Comparison of ENCODE assay signal across 19 cellular contexts in genomic region chr9:110950041-110950645, GRCh38.
DNase-seq lines count a peak whose midpoint lies in the region; FAIRE-seq and TF ChIP-seq lines count a peak whose summit lies in the region.
"Had no signal": no experiment of that assay in that cellular context is flagged by ENCODE, and none has a peak within 500 bp of the region (broad histone marks: within the 10 kb centered on the region; RNA-seq: fewer than 3 reads in every experiment).

No MANE protein-coding gene starts in this region.

- H2AFZ ChIP-seq in astrocyte (ENCODE audit: low read depth, low read length): no peak overlapping the region
- no peak overlapping the region for H2AFZ ChIP-seq in osteoblast (ENCODE audit: low read length)

- H3K36me3 ChIP-seq in MG63 (peaks cover 89% of the 10 kb centered on the region), astrocyte (ENCODE audit: insufficient read depth, low read length) (no peaks in the 10 kb centered on the region), osteoblast (ENCODE audit: insufficient read depth, low read length) (no peaks in the 10 kb centered on the region)

- peaks cover 4% of the 10 kb centered on the region for H3K9me3 ChIP-seq in MG63
- H3K9me3 ChIP-seq in astrocyte (ENCODE audit: insufficient read depth, low read depth, low read length): no peaks in the 10 kb centered on the region
- H3K9me3 ChIP-seq in osteoblast (ENCODE audit: low read depth, low read length): no peaks in the 10 kb centered on the region

- no peaks in the 10 kb centered on the region for H3K27me3 Mint-ChIP-seq in astrocyte (ENCODE audit: low read depth, unreplicated experiment)
- H3K27me3 Mint-ChIP-seq: CD4-positive, CD25-positive, alpha-beta regulatory T cell had no signal

- no peak overlapping the region for H3K27ac Mint-ChIP-seq in astrocyte (ENCODE audit: unreplicated experiment)
- H3K27ac Mint-ChIP-seq: B cell; CD4-positive, CD25-positive, alpha-beta regulatory T cell had no signal

- peaks cover 10% of the 10 kb centered on the region for H3K9me3 Mint-ChIP-seq in astrocyte (ENCODE audit: unreplicated experiment)

- H4K20me1 ChIP-seq in astrocyte (ENCODE audit: insufficient read depth, low read length) (no peaks in the 10 kb centered on the region), osteoblast (ENCODE audit: insufficient read depth, low read length) (no peaks in the 10 kb centered on the region)

- H3K36me3 Mint-ChIP-seq in astrocyte (ENCODE audit: low read depth, unreplicated experiment): no peaks in the 10 kb centered on the region
- H3K36me3 Mint-ChIP-seq: CD4-positive, CD25-positive, alpha-beta regulatory T cell had no signal

- no peak overlapping the region for H3K4me3 Mint-ChIP-seq in astrocyte (ENCODE audit: unreplicated experiment)
- H3K4me3 Mint-ChIP-seq: B cell; CD4-positive, CD25-positive, alpha-beta regulatory T cell had no signal

- no peaks in the 10 kb centered on the region for H3K27me3 ChIP-seq in MG63
- no peaks in the 10 kb centered on the region for H3K27me3 ChIP-seq in astrocyte (ENCODE audit: insufficient read depth, low read length)
- no peaks in the 10 kb centered on the region for H3K27me3 ChIP-seq in osteoblast (ENCODE audit: insufficient read depth, low read length)

- FAIRE-seq in astrocyte (lab: Jason Lieb, UNC): no peak
- FAIRE-seq: GM12878, H1 had no signal

- peaks cover 16% of the 10 kb centered on the region for H3K4me1 Mint-ChIP-seq in astrocyte (ENCODE audit: low read depth, unreplicated experiment)
- H3K4me1 Mint-ChIP-seq: B cell; CD4-positive, CD25-positive, alpha-beta regulatory T cell had no signal

- H3K4me3 ChIP-seq in MG63 (no peak overlapping the region), astrocyte (ENCODE audit: insufficient read depth, low read depth, low read length) (no peak overlapping the region), osteoblast (ENCODE audit: insufficient read depth, low read length) (no peak overlapping the region)
- H3K4me3 ChIP-seq: GM12878 had no signal

- DNase-seq in EH (ENCODE audit: low read depth): peak; percentile 89
- peak; percentile 21 for DNase-seq in MG63
- peak; percentile 37 for DNase-seq in astrocyte (ENCODE audit: low read depth)
- DNase-seq in osteoblast (ENCODE audit: insufficient read length, low spot score, missing footprints): no peak
- DNase-seq in stimulated activated CD4-positive, alpha-beta T cell treated with anti-CD3 and anti-CD28 coated beads, Interleukin-1b, Interleukin-23, amount 100 ng/mL, for 48 hours: no peak
- no peak for DNase-seq in NCI-H774 (lab: John Stamatoyannopoulos, UW)
- no peak for DNase-seq in activated effector memory CD4-positive, alpha-beta T cell treated with anti-CD3 and anti-CD28 coated beads, Interleukin-2, amount 50 U/mL, for 16 hours
- no peak for DNase-seq in NCI-H446 (lab: John Stamatoyannopoulos, UW)
- DNase-seq: Calu3; CD4-positive, CD25-positive, alpha-beta regulatory T cell; GDM1; MM.1S; NCI-H1092 treated with DMSO at 0.1 percent for 48 hours; NCI-H524; SHP77 had no signal

- no peak overlapping the region for H3K9ac ChIP-seq in astrocyte (ENCODE audit: low read length)
- H3K9ac ChIP-seq: KMS-11 had no signal

- TF ChIP-seq CTCF in astrocyte (IDR thresholded peaks at IDR 0.05; ENCODE audit: insufficient read depth, low read depth, low read length): no peak
- TF ChIP-seq CTCF in osteoblast (IDR thresholded peaks at IDR 0.05; ENCODE audit: extremely low read depth, low read depth, low read length): no peak

- H3K4me2 ChIP-seq in astrocyte (ENCODE audit: low read length): no peak overlapping the region
- H3K4me2 ChIP-seq in osteoblast (ENCODE audit: insufficient read depth, low read length): peak overlapping the region; percentile 23
- H3K4me2 ChIP-seq: KMS-11 had no signal

- H3K27ac ChIP-seq in astrocyte (ENCODE audit: low read depth, low read length): peak overlapping the region; percentile 14
- peak overlapping the region; percentile 73 for H3K27ac ChIP-seq in osteoblast (ENCODE audit: low read depth, low read length)
- H3K27ac ChIP-seq: KMS-11 had no signal

- H3K4me1 ChIP-seq in astrocyte (ENCODE audit: insufficient read depth, low read length): no peaks in the 10 kb centered on the region
- H3K4me1 ChIP-seq in osteoblast (ENCODE audit: insufficient read depth, low read length): peaks cover 37% of the 10 kb centered on the region

- H3K79me2 ChIP-seq in astrocyte (ENCODE audit: insufficient read depth, low read length) (peaks cover 6% of the 10 kb centered on the region), osteoblast (ENCODE audit: insufficient read depth, low read length) (peaks cover 94% of the 10 kb centered on the region)

Comparison
In these comparisons a context has a peak if more than half of its experiments do, and no peak if none do; other contexts are left out.
1. DNase-seq: peak in EH (single experiment), MG63 (single experiment) and astrocyte (single experiment); none in osteoblast (single experiment), stimulated activated CD4-positive, alpha-beta T cell treated with anti-CD3 and anti-CD28 coated beads, Interleukin-1b, Interleukin-23, amount 100 ng/mL, for 48 hours (single experiment), NCI-H774 (single experiment), activated effector memory CD4-positive, alpha-beta T cell treated with anti-CD3 and anti-CD28 coated beads, Interleukin-2, amount 50 U/mL, for 16 hours (single experiment) and NCI-H446 (0 of 2).